In genomic region chr1:167304165-167304564, GRCh38 we compare ENCODE assay signal across 28 cellular contexts.
"Had no signal": no experiment of that assay in that cellular context is flagged by ENCODE, and none has a peak within 500 bp of the region (broad histone marks: within the 10 kb centered on the region; RNA-seq: fewer than 3 reads in every experiment).

No MANE protein-coding gene starts in this region.

- H3K36me3 Mint-ChIP-seq: mesothelial cell of epicardium had no signal

- H3K36me3 ChIP-seq: colonic mucosa, esophagus squamous epithelium, gastrocnemius medialis, heart right ventricle, left lung, lower lobe of right lung had no signal

- DNase-seq: colonic mucosa; cortex of kidney; effector CD8-positive, alpha-beta T cell; effector memory CD8-positive, alpha-beta T cell; endodermal cell; erythroblast; esophagus squamous epithelium; foreskin fibroblast; foreskin melanocyte; gastrocnemius medialis; glutamatergic neuron; head of caudate nucleus; heart right ventricle; hippocampal formation; left cardiac atrium; left lung; left ventricle myocardium superior; lower lobe of right lung; mesenchymal stem cell; mucosa of descending colon; naive B cell had no signal

- H3K4me1 Mint-ChIP-seq: mesothelial cell of epicardium had no signal

- H3K27ac Mint-ChIP-seq: dendritic cell treated with granulocyte-macrophage colony-stimulating factor and Interleukin-4, amounts not matched to agents 40 ng/mL and 50 ng/mL, for 4 days; endodermal cell; mesothelial cell of epicardium; naive B cell had no signal

- FAIRE-seq: endometrium, islet of Langerhans, keratinocyte had no signal

- H3K9me3 ChIP-seq: colonic mucosa, esophagus squamous epithelium, gastrocnemius medialis, heart right ventricle, left lung, lower lobe of right lung, mucosa of descending colon had no signal

- H3K4me1 ChIP-seq: colonic mucosa had no signal

- H3K9me3 Mint-ChIP-seq: dendritic cell treated with granulocyte-macrophage colony-stimulating factor and Interleukin-4, amounts not matched to agents 40 ng/mL and 50 ng/mL, for 4 days; effector memory CD8-positive, alpha-beta T cell; endodermal cell; mesothelial cell of epicardium had no signal

- H3K4me3 Mint-ChIP-seq: dendritic cell treated with granulocyte-macrophage colony-stimulating factor and Interleukin-4, amounts not matched to agents 40 ng/mL and 50 ng/mL, for 4 days; effector memory CD8-positive, alpha-beta T cell; endodermal cell; mesothelial cell of epicardium; naive B cell had no signal

- H3K27me3 ChIP-seq: colonic mucosa, esophagus squamous epithelium, gastrocnemius medialis, heart right ventricle, left lung had no signal

- H3K27me3 Mint-ChIP-seq: dendritic cell treated with granulocyte-macrophage colony-stimulating factor and Interleukin-4, amounts not matched to agents 40 ng/mL and 50 ng/mL, for 4 days; effector memory CD8-positive, alpha-beta T cell; naive B cell had no signal

- H3K27ac ChIP-seq: epithelial cell of prostate, esophagus squamous epithelium, heart right ventricle, left lung, lower lobe of right lung had no signal

- ATAC-seq: effector memory CD8-positive, alpha-beta T cell; esophagus mucosa; gastrocnemius medialis; heart right ventricle; left cardiac atrium; left lung; left ventricle myocardium superior; lower lobe of right lung; mucosa of descending colon had no signal

- H3K4me3 ChIP-seq: colonic mucosa, esophagus squamous epithelium, gastrocnemius medialis, heart right ventricle, left lung, lower lobe of right lung, mucosa of descending colon had no signal
